ENCODE assay signal across 22 cellular contexts in the genomic region with DNA sequence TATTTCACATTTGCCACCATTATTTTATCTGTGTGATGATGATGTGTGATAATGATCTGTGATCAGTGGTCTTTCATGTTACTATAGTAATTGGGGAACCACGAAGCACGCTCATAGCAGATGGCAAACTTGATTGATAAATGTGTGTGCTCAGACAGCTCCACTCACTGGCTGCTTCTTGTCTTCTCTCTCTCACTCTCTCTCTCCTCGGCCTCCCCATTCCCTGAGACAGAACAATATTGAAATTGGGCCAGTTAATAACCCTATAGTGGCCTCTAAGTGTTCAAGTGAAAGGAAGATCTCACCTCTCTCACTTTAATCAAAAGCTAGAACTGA.
DNase-seq lines count a peak whose midpoint lies in the region; ATAC-seq, FAIRE-seq and TF ChIP-seq lines count a peak whose summit lies in the region.
"Had no signal": no experiment of that assay in that cellular context is flagged by ENCODE, and none has a peak within 500 bp of the region (broad histone marks: within the 10 kb centered on the region; RNA-seq: fewer than 3 reads in every experiment).

No MANE protein-coding gene starts in this region.

- H3K4me1 Mint-ChIP-seq in activated CD4-positive, alpha-beta T cell treated with anti-CD3 and anti-CD28 coated beads for 36 hours = peaks cover 6% of the 10 kb centered on the region
- H3K4me1 Mint-ChIP-seq in T-helper 17 cell = no peaks in the 10 kb centered on the region
- H3K4me1 Mint-ChIP-seq: CD8-positive, alpha-beta memory T cell; neural crest cell had no signal

- H3K4me3 Mint-ChIP-seq in activated CD4-positive, alpha-beta T cell treated with anti-CD3 and anti-CD28 coated beads for 36 hours = no peak overlapping the region
- H3K4me3 Mint-ChIP-seq in T-helper 17 cell = peak overlapping the region; percentile 45
- H3K4me3 Mint-ChIP-seq: activated naive CD4-positive, alpha-beta T cell treated with anti-CD3 and anti-CD28 coated beads for 36 hours; neural crest cell had no signal

- H3K36me3 Mint-ChIP-seq in activated CD4-positive, alpha-beta T cell treated with anti-CD3 and anti-CD28 coated beads for 36 hours (ENCODE audit: low read depth) = no peaks in the 10 kb centered on the region
- H3K36me3 Mint-ChIP-seq in T-helper 17 cell (ENCODE audit: low read depth) = no peaks in the 10 kb centered on the region

- CTCF ChIA-PET in activated CD4-positive, alpha-beta T cell treated with anti-CD3 and anti-CD28 coated beads for 36 hours (lab: Charles Lee) = interaction anchor here (0.7 to 2.7 kb wide), 10 partner anchors 9 to 257 kb away, joined by 3 to 8 read pairs (median 4); no protein-coding TSS in a partner anchor

- DNase-seq in activated CD4-positive, alpha-beta T cell treated with anti-CD3 and anti-CD28 coated beads for 36 hours = no peak
- no peak for DNase-seq in activated CD4-positive, alpha-beta T cell treated with anti-CD3 and anti-CD28 coated beads for 1 hour
- DNase-seq in T-helper 17 cell (no peak), left lobe of liver (ENCODE audit: low spot score) (no peak), GM12892 (ENCODE audit: insufficient read length) (no peak)
- no peak for DNase-seq in stimulated activated naive CD8-positive, alpha-beta T cell treated with anti-CD3 and anti-CD28 coated beads, Interleukin-15, Interleukin-2, amounts not matched to agents 100 U/mL and 50 U/mL, for 24 hours
- DNase-seq: amniotic stem cell, DMS153, kidney glomerular epithelial cell, mammary epithelial cell, NCI-H1092 treated with DMSO at 0.1 percent for 48 hours, NCI-H187 treated with DMSO at 0.1 percent for 48 hours, NCI-H526, SIG-M5, T1000, WERI-Rb-1 had no signal

- POLR2A ChIA-PET in activated CD4-positive, alpha-beta T cell treated with anti-CD3 and anti-CD28 coated beads for 36 hours (lab: Charles Lee) = no interaction called here

- FAIRE-seq in GM12892 (lab: Jason Lieb, UNC) = no peak

- no peaks in the 10 kb centered on the region for H3K9me3 Mint-ChIP-seq in activated CD4-positive, alpha-beta T cell treated with anti-CD3 and anti-CD28 coated beads for 36 hours (ENCODE audit: low read depth)
- H3K9me3 Mint-ChIP-seq: activated naive CD4-positive, alpha-beta T cell treated with anti-CD3 and anti-CD28 coated beads for 36 hours had no signal

- peaks cover 3% of the 10 kb centered on the region for H3K27me3 Mint-ChIP-seq in activated CD4-positive, alpha-beta T cell treated with anti-CD3 and anti-CD28 coated beads for 36 hours
- peaks cover 15% of the 10 kb centered on the region for H3K27me3 Mint-ChIP-seq in T-helper 17 cell

- H3K27ac Mint-ChIP-seq in activated CD4-positive, alpha-beta T cell treated with anti-CD3 and anti-CD28 coated beads for 36 hours = no peak overlapping the region
- no peak overlapping the region for H3K27ac Mint-ChIP-seq in T-helper 17 cell
- H3K27ac Mint-ChIP-seq: activated naive CD4-positive, alpha-beta T cell treated with anti-CD3 and anti-CD28 coated beads for 36 hours; activated T-cell treated with anti-CD3 and anti-CD28 coated beads, Interleukin-2, amount 50 U/mL, for 72 hours; CD8-positive, alpha-beta memory T cell had no signal

- TF ChIP-seq POLR2A in GM12892 (IDR thresholded peaks at IDR 0.05; ENCODE audit: low read depth, low read length) = no peak

- intact Hi-C loops in activated CD4-positive, alpha-beta T cell treated with anti-CD3 and anti-CD28 coated beads for 36 hours (cut with DNase I, micrococcal nuclease) = loop anchor here (5.0 kb wide), 1 partner anchor 78 kb away; no protein-coding TSS in a partner anchor

- no peaks in the 10 kb centered on the region for H3K9me3 ChIP-seq in T-helper 17 cell (ENCODE audit: control insufficient read depth, low read length, poor library complexity, severe bottlenecking)

- ATAC-seq in activated CD4-positive, alpha-beta T cell treated with anti-CD3 and anti-CD28 coated beads for 36 hours = peak; percentile 26
- ATAC-seq in T-helper 17 cell (no peak), left lobe of liver (peak; percentile 81), GM21515 (IDR thresholded peaks at IDR 0.05; ENCODE audit: unreplicated experiment) (no peak), GM21737 (IDR thresholded peaks at IDR 0.05; ENCODE audit: unreplicated experiment) (no peak)
- peak; percentile 19 for ATAC-seq in stimulated activated naive CD8-positive, alpha-beta T cell treated with anti-CD3 and anti-CD28 coated beads, Interleukin-15, Interleukin-2, amounts not matched to agents 100 U/mL and 50 U/mL, for 24 hours

Comparison
In these comparisons a context has a peak if more than half of its experiments do, and no peak if none do; other contexts are left out.
1. ATAC-seq: peak in activated CD4-positive, alpha-beta T cell treated with anti-CD3 and anti-CD28 coated beads for 36 hours (single experiment), left lobe of liver (single experiment) and stimulated activated naive CD8-positive, alpha-beta T cell treated with anti-CD3 and anti-CD28 coated beads, Interleukin-15, Interleukin-2, amounts not matched to agents 100 U/mL and 50 U/mL, for 24 hours (single experiment); none in T-helper 17 cell (single experiment), GM21515 (single experiment) and GM21737 (single experiment).